ENCODE assay signal across 8 cellular contexts in genomic region chr22:37546436-37547248, GRCh38. TPM values are rescaled to one million over a fixed set of nuclear protein-coding genes. Genes with fewer than 3 reads are reported as not detected.
DNase-seq lines count a peak whose midpoint lies in the region; ATAC-seq, FAIRE-seq and TF ChIP-seq lines count a peak whose summit lies in the region.

No MANE protein-coding gene starts in this region.

- H3K4me3 Mint-ChIP-seq in Calu3 (ENCODE audit: low read depth, unreplicated experiment) (no peak overlapping the region), astrocyte (ENCODE audit: unreplicated experiment) (peak overlapping the region; percentile 16)

- no peaks in the 10 kb centered on the region for H3K27me3 ChIP-seq in astrocyte (ENCODE audit: insufficient read depth, low read length)
- peaks cover 5% of the 10 kb centered on the region for H3K27me3 ChIP-seq in left ventricle myocardium inferior (ENCODE audit: low read depth)

- H3K4me2 ChIP-seq in astrocyte (ENCODE audit: low read length): peak overlapping the region; percentile 81

- ATAC-seq in HG03175 (IDR thresholded peaks at IDR 0.05; ENCODE audit: unreplicated experiment): no peak

- peak overlapping the region; percentile 30 for H3K27ac Mint-ChIP-seq in Calu3 (ENCODE audit: unreplicated experiment)
- H3K27ac Mint-ChIP-seq in astrocyte (ENCODE audit: unreplicated experiment): peak overlapping the region; percentile 98

- H3K79me2 ChIP-seq in astrocyte (ENCODE audit: insufficient read depth, low read length): no peaks in the 10 kb centered on the region

- intact Hi-C loops in Calu3 (cut with micrococcal nuclease; ENCODE audit: unreplicated experiment): no loop called here
- intact Hi-C loops in left ventricle myocardium inferior (cut with micrococcal nuclease): no loop called here
- intact Hi-C loops in posterior cingulate gyrus (cut with DNase I): loop anchor here (2.0 kb wide), 1 partner anchor 20 kb away; no protein-coding TSS in a partner anchor

- no peaks in the 10 kb centered on the region for H4K20me1 ChIP-seq in astrocyte (ENCODE audit: insufficient read depth, low read length)

- DNase-seq in Calu3 (no peak), astrocyte (ENCODE audit: low read depth) (no peak), left ventricle myocardium inferior (peak; percentile 78), posterior cingulate gyrus (peak in 6 of 10 donors; percentile 49 to 95 (median 78)), cortex of kidney (lab: John Stamatoyannopoulos, UW) (no peak), RPMI8226 (no peak)
- no peak for DNase-seq in stimulated activated naive CD4-positive, alpha-beta T cell (lab: John Stamatoyannopoulos, UW)

- TF ChIP-seq CTCF in Calu3 (IDR thresholded peaks at IDR 0.05; ENCODE audit: unreplicated experiment) (no peak), astrocyte (IDR thresholded peaks at IDR 0.05; ENCODE audit: insufficient read depth, low read depth, low read length) (no peak), left ventricle myocardium inferior (IDR thresholded peaks at IDR 0.05; ENCODE audit: borderline replicate concordance) (peak; percentile 18)

- H3K9me3 ChIP-seq in astrocyte (ENCODE audit: insufficient read depth, low read depth, low read length) (no peaks in the 10 kb centered on the region), left ventricle myocardium inferior (replicated peaks) (no peaks in the 10 kb centered on the region)

- H3K4me3 ChIP-seq in astrocyte (ENCODE audit: insufficient read depth, low read depth, low read length) (no peak overlapping the region), left ventricle myocardium inferior (peak overlapping the region; percentile 53)

- H2AFZ ChIP-seq in astrocyte (ENCODE audit: low read depth, low read length): peak overlapping the region; percentile 78

- peak overlapping the region; percentile 63 for H3K9ac ChIP-seq in astrocyte (ENCODE audit: low read length)

- peaks cover 55% of the 10 kb centered on the region for H3K4me1 Mint-ChIP-seq in Calu3 (ENCODE audit: low read depth, unreplicated experiment)
- peaks cover 27% of the 10 kb centered on the region for H3K4me1 Mint-ChIP-seq in astrocyte (ENCODE audit: low read depth, unreplicated experiment)

- BruUV-seq in Calu3 (replicated peaks; lab: Mats Ljungman, UMichigan): no TSS peak

- no peak for FAIRE-seq in astrocyte (lab: Jason Lieb, UNC)

- CTCF ChIA-PET in Calu3 (lab: Charles Lee): interaction anchor here (0.8 to 4.0 kb wide), 8 partner anchors 11 to 48 kb away, joined by 3 to 51 read pairs (median 12); no protein-coding TSS in a partner anchor

- peaks cover 17% of the 10 kb centered on the region for H3K36me3 Mint-ChIP-seq in Calu3 (ENCODE audit: insufficient read depth, unreplicated experiment)
- H3K36me3 Mint-ChIP-seq in astrocyte (ENCODE audit: low read depth, unreplicated experiment): no peaks in the 10 kb centered on the region

- H3K27me3 Mint-ChIP-seq in Calu3 (ENCODE audit: unreplicated experiment): no peaks in the 10 kb centered on the region
- H3K27me3 Mint-ChIP-seq in astrocyte (ENCODE audit: low read depth, unreplicated experiment): no peaks in the 10 kb centered on the region

- H3K9me3 Mint-ChIP-seq in Calu3 (ENCODE audit: low read depth, unreplicated experiment): no peaks in the 10 kb centered on the region
- H3K9me3 Mint-ChIP-seq in astrocyte (ENCODE audit: unreplicated experiment): no peaks in the 10 kb centered on the region

- peak overlapping the region; percentile 76 for H3K27ac ChIP-seq in astrocyte (ENCODE audit: low read depth, low read length)
- H3K27ac ChIP-seq in left ventricle myocardium inferior (replicated peaks): peak overlapping the region; percentile 94

- H3K4me1 ChIP-seq in astrocyte (ENCODE audit: insufficient read depth, low read length): peaks cover 30% of the 10 kb centered on the region
- H3K4me1 ChIP-seq in left ventricle myocardium inferior: peaks cover 69% of the 10 kb centered on the region

- H3K36me3 ChIP-seq in astrocyte (ENCODE audit: insufficient read depth, low read length) (no peaks in the 10 kb centered on the region), left ventricle myocardium inferior (no peaks in the 10 kb centered on the region)

RNA-seq across cellular contexts. Expression of gene CDC42EP1, which starts 13.6 kb away (rescaled TPM):
- 156 and 162 TPM in 2 replicates for total RNA-seq in Calu3 (2022)
- 106 and 109 TPM in 2 replicates for total RNA-seq in astrocyte
- total RNA-seq in left ventricle myocardium inferior: 17.7 TPM

RNA-seq across cellular contexts. Expression of gene CARD10, which starts 27.4 kb away (rescaled TPM):
- total RNA-seq in Calu3 (2022) (40.5 and 49.2 TPM in 2 replicates), astrocyte (19.7 and 22.6 TPM in 2 replicates), left ventricle myocardium inferior (9.0 TPM)

RNA-seq across cellular contexts. Expression of gene LGALS2, which starts 33.2 kb away (rescaled TPM):
- total RNA-seq in Calu3 (2022) (0.90 and 1.2 TPM in 2 replicates), astrocyte (not detected in 2 replicates), left ventricle myocardium inferior (not detected)

Comparison
In these comparisons a context has a peak if more than half of its experiments do, and no peak if none do; other contexts are left out.
1. DNase-seq: peak in left ventricle myocardium inferior (single experiment) and posterior cingulate gyrus (6 of 10); none in Calu3 (single experiment), astrocyte (single experiment), stimulated activated naive CD4-positive, alpha-beta T cell (0 of 6), cortex of kidney (single experiment) and RPMI8226 (single experiment).